ENCODE assay signal across 7 cellular contexts in genomic region chrX:40094900-40095587, GRCh38. TPM values are rescaled to one million over a fixed set of nuclear protein-coding genes. Genes with fewer than 3 reads are reported as not detected.
A peak's percentile ranks its signal among the peaks of the same experiment; 100 is the strongest.
DNase-seq lines count a peak whose midpoint lies in the region; ATAC-seq and TF ChIP-seq lines count a peak whose summit lies in the region.

No MANE protein-coding gene starts in this region.

- DNase-seq in GM23338 (ENCODE audit: low spot score) (no peak), fibroblast of the aortic adventitia (ENCODE audit: low read depth) (no peak), sigmoid colon (no peak), NCI-H226 (no peak), omental fat pad (ENCODE audit: low spot score) (no peak), cerebellum (ENCODE audit: low spot score) (no peak)

- TF ChIP-seq CTCF in GM23338 (conservative IDR thresholded peaks at IDR 0.05; ENCODE audit: low read depth in 2 of 2) (no peak), SU-DHL-6 (IDR thresholded peaks at IDR 0.05; ENCODE audit: insufficient read depth, low read length, poor library complexity, severe bottlenecking) (no peak), fibroblast of the aortic adventitia (IDR thresholded peaks at IDR 0.05; ENCODE audit: insufficient read depth, low read length) (no peak), sigmoid colon (IDR thresholded peaks at IDR 0.05) (no peak), omental fat pad (IDR thresholded peaks at IDR 0.05) (no peak)

- H2AFZ ChIP-seq in GM23338: no peak overlapping the region
- no peak overlapping the region for H2AFZ ChIP-seq in SU-DHL-6 (ENCODE audit: low read depth, low read length, severe bottlenecking)

- no peaks in the 10 kb centered on the region for H3K36me3 ChIP-seq in GM23338 (ENCODE audit: insufficient read depth)
- no peaks in the 10 kb centered on the region for H3K36me3 ChIP-seq in SU-DHL-6 (ENCODE audit: low read length)
- H3K36me3 ChIP-seq in sigmoid colon: no peaks in the 10 kb centered on the region

- H3K4me2 ChIP-seq in GM23338 (peak overlapping the region; percentile 85), SU-DHL-6 (ENCODE audit: low read depth, low read length, poor library complexity, severe bottlenecking) (peak overlapping the region; percentile 72)

- no peak overlapping the region for H3K27ac ChIP-seq in GM23338 (ENCODE audit: low read depth)
- peak overlapping the region; percentile 100; the same call in 1 of the 2 replicates for H3K27ac ChIP-seq in SU-DHL-6 (ENCODE audit: low read depth, low read length)
- H3K27ac ChIP-seq in sigmoid colon: peak overlapping the region; percentile 87 to 96 (median 92)

- ATAC-seq in GM23338 (no peak), omental fat pad (ENCODE audit: low FRiP score) (no peak)

- H3K4me1 Mint-ChIP-seq in GM23338: peaks cover 15% of the 10 kb centered on the region

- H3K9ac ChIP-seq in SU-DHL-6 (ENCODE audit: low read length): peak overlapping the region; percentile 72

- no peaks in the 10 kb centered on the region for H3K9me3 ChIP-seq in SU-DHL-6 (ENCODE audit: insufficient read depth, low read length)
- no peaks in the 10 kb centered on the region for H3K9me3 ChIP-seq in sigmoid colon

- H3K4me3 Mint-ChIP-seq in GM23338: peak overlapping the region; percentile 93

- intact Hi-C loops in sigmoid colon (cut with DNase I): loop anchor here (5.0 to 10.0 kb wide), 2 partner anchors 170 to 188 kb away; no protein-coding TSS in a partner anchor

- H3K27ac Mint-ChIP-seq in GM23338: no peak overlapping the region

- peaks cover 61% of the 10 kb centered on the region for H3K79me2 ChIP-seq in GM23338 (replicated peaks; ENCODE audit: insufficient read depth)
- H3K79me2 ChIP-seq in SU-DHL-6 (ENCODE audit: insufficient read depth, low read length): peaks cover 57% of the 10 kb centered on the region

- H3F3A ChIP-seq in GM23338 (replicated peaks; ENCODE audit: low read depth): no peaks in the 10 kb centered on the region
- peaks cover 13% of the 10 kb centered on the region for H3F3A ChIP-seq in SU-DHL-6 (ENCODE audit: insufficient read depth)

- 0 to 1% methylated on average over 34 of the region's 34 CpGs for whole genome bisulfite sequencing in sigmoid colon, 2 donors

- H4K20me1 ChIP-seq in GM23338 (replicated peaks; ENCODE audit: insufficient read depth) (no peaks in the 10 kb centered on the region), SU-DHL-6 (ENCODE audit: low read depth, low read length) (peaks cover 16% of the 10 kb centered on the region; the same call in 1 of the 2 replicates)

- H3K4me1 ChIP-seq in GM23338 (ENCODE audit: insufficient read depth) (peaks cover 14% of the 10 kb centered on the region; the same call in 1 of the 2 replicates), sigmoid colon (peaks cover 0 to 83% (median 37%) of the 10 kb centered on the region in 4 donors)

- H3K36me3 Mint-ChIP-seq in GM23338 (ENCODE audit: low read depth): peaks cover 5% of the 10 kb centered on the region; the same call in 2 of the 3 replicates

- H3K27me3 Mint-ChIP-seq in GM23338 (ENCODE audit: insufficient read depth, low read depth, poor library complexity): peaks cover 30% of the 10 kb centered on the region

- H3K4me3 ChIP-seq in GM23338 (peak overlapping the region; percentile 55), SU-DHL-6 (ENCODE audit: insufficient read depth, low read length, poor library complexity, severe bottlenecking) (peak overlapping the region; percentile 73), fibroblast of the aortic adventitia (ENCODE audit: low read depth, low read length) (peak overlapping the region; percentile 68), sigmoid colon (peak overlapping the region; percentile 56 to 80 (median 69))

- H3K9me2 ChIP-seq in GM23338 (ENCODE audit: insufficient read depth) (no peaks in the 10 kb centered on the region), SU-DHL-6 (replicated peaks; ENCODE audit: insufficient read depth, low read length) (no peaks in the 10 kb centered on the region)

- no peak for TF ChIP-seq EP300 in sigmoid colon (IDR thresholded peaks at IDR 0.05)

- H3K27me3 ChIP-seq in GM23338 (ENCODE audit: insufficient read depth): peaks cover 16% of the 10 kb centered on the region
- no peaks in the 10 kb centered on the region for H3K27me3 ChIP-seq in SU-DHL-6 (ENCODE audit: low read length)
- peaks cover 0 to 21% (median 0%) of the 10 kb centered on the region in 3 donors for H3K27me3 ChIP-seq in sigmoid colon

- no peaks in the 10 kb centered on the region for H3K9me3 Mint-ChIP-seq in GM23338

- TF ChIP-seq POLR2A in sigmoid colon (IDR thresholded peaks at IDR 0.05): no peak

TF ChIP-seq in GM23338, 12 proteins besides CTCF, POLR2A, EP300 and RAD21 (continues in another document):
- TF ChIP-seq ETS1 (IDR thresholded peaks at IDR 0.05) (no peak), ZNF462 (CRISPR knock-in tag; IDR thresholded peaks at IDR 0.05) (no peak), STAT1 (IDR thresholded peaks at IDR 0.05; ENCODE audit: unreplicated experiment) (no peak), EZH2 (IDR thresholded peaks at IDR 0.05; ENCODE audit: low read depth, unreplicated experiment) (no peak), ZNF331 (CRISPR knock-in tag; IDR thresholded peaks at IDR 0.05; ENCODE audit: low read depth) (no peak), NANOG (IDR thresholded peaks at IDR 0.05; ENCODE audit: borderline replicate concordance) (no peak), JUNB (IDR thresholded peaks at IDR 0.05; ENCODE audit: unreplicated experiment) (no peak)

RNA-seq across cellular contexts. Expression of gene BCOR, which starts 2.7 kb away (rescaled TPM):
- total RNA-seq in GM23338 (2014; rRNA removed; shearing (Covaris generic)): 60.8 TPM in 2 replicates
- 25.5 and 25.8 TPM in 2 replicates for polyA plus RNA-seq in GM23338 (2016; fragmentation: Nextera tagmentation; extraction: Ambion mirVana)
- 8.2 and 12.7 TPM in 2 replicates for total RNA-seq in fibroblast of the aortic adventitia (ENCODE audit: low replicate concordance)
- total RNA-seq in sigmoid colon: 10 to 100 TPM; 15.8 to 31.6 (median 23.0) TPM
- polyA plus RNA-seq in sigmoid colon: 10 to 100 TPM in 1 of 3 donors, 1 to 10 TPM in 2; 3.5 to 11.5 (median 3.6) TPM
- 10 to 100 TPM; 12.8 to 28.8 (median 18.6) TPM for total RNA-seq in omental fat pad
- total RNA-seq in cerebellum: 23.5 TPM
